8 cellular contexts compared by ENCODE assay signal in the genomic region with DNA sequence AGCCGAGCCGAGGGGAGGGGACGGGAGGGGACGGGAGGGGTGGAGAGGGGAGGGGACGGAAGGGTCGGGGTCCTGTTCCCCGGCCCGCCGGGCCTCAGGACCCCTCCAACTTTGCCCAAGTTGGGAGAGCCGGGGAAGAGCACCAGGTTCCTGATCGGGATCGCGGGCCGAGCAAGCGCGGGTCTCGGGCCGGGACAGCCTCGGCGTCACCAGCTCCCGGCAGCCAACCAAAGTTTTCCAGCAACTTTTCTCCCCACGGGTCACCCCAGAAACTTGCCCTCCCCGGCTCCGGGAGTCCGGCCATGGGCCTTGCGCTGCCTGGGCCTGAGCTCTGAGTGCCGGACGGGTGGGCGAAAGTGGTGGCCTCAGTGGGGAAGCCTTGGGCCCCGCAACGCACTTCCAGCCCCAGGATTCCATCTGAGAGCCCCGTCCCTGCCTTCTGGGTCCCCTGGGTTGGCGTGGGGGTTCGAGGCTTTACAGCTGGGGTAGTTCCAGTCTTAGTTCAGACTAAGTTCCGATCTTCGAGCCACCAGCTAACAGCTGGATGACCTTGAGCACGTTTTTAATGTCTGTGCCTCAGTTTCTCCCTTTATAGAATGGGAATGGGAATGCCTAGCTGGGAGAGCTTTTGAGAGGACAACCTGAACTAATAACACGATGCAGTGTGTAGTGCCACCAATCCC. TPM values are rescaled to one million over a fixed set of nuclear protein-coding genes. Genes with fewer than 3 reads are reported as not detected.
DNase-seq lines count a peak whose midpoint lies in the region; TF ChIP-seq lines count a peak whose summit lies in the region.

No MANE protein-coding gene starts in this region.

- POLR2A ChIA-PET in AG04449 (lab: Yijun Ruan, JAX) = interaction anchor here (0.7 to 4.4 kb wide), 5 partner anchors 8 to 40 kb away, joined by 3 to 49 read pairs (median 4); partner anchors contain the start of gene MEAF6

- no peaks in the 10 kb centered on the region for H4K20me1 ChIP-seq in H9 (ENCODE audit: control insufficient read depth, insufficient read depth, insufficient read length)

- H3K23me2 ChIP-seq in H9 (ENCODE audit: insufficient read length, low read depth, low read length, poor library complexity, severe bottlenecking) = peaks cover 13% of the 10 kb centered on the region

- no peak overlapping the region for H2BK15ac ChIP-seq in H9 (ENCODE audit: low read depth, low read length)

- H3K9me3 ChIP-seq in H9 (ENCODE audit: control insufficient read depth, low read depth, low read length) = no peaks in the 10 kb centered on the region
- no peaks in the 10 kb centered on the region for H3K9me3 ChIP-seq in neutrophil

- H3K36me3 Mint-ChIP-seq in H9 (ENCODE audit: insufficient read depth in 1 of 3, low read depth in 3 of 3) = peaks cover 9 to 14% (median 12%) of the 10 kb centered on the region in 3 experiments; a peak in 5 of 7 replicates
- H3K36me3 Mint-ChIP-seq in activated CD4-positive, alpha-beta T cell treated with anti-CD3 and anti-CD28 coated beads, Interleukin-2, amount 10 ng/mL, durations not matched to agents 24 days and 14 days (ENCODE audit: low read depth) = peaks cover 50% of the 10 kb centered on the region

- DNase-seq in AG04449 (ENCODE audit: low read depth, low spot score) = no peak
- no peak for DNase-seq in H9
- DNase-seq in activated CD4-positive, alpha-beta T cell treated with anti-CD3 and anti-CD28 coated beads, Interleukin-2, amount 10 ng/mL, durations not matched to agents 24 days and 14 days = peak; percentile 80
- DNase-seq in fibroblast of mammary gland (ENCODE audit: low read depth) = peak; percentile 32
- DNase-seq in NCI-H2107 treated with DMSO at 0.1 percent for 48 hours (lab: John Stamatoyannopoulos, UW; ENCODE audit: unreplicated experiment) = no peak
- DNase-seq in HuH-7.5 (ENCODE audit: low spot score) = no peak
- no peak for DNase-seq in COLO829 (ENCODE audit: low spot score)

- no peak overlapping the region for H2BK120ac ChIP-seq in H9 (ENCODE audit: low read depth, low read length, poor library complexity, severe bottlenecking)

- peak overlapping the region; percentile 27 for H3K14ac ChIP-seq in H9 (ENCODE audit: insufficient read depth, low read length)

- H3K9ac ChIP-seq in H9 (ENCODE audit: extremely low read depth, insufficient read length, low read length) = peak overlapping the region; percentile 43

- no peak overlapping the region for H4K8ac ChIP-seq in H9 (replicated peaks; ENCODE audit: insufficient read length, low read depth, low read length)

- no peak for TF ChIP-seq CTCF in AG04449 (IDR thresholded peaks at IDR 0.05; ENCODE audit: insufficient read depth, low read length, missing control alignments)
- TF ChIP-seq CTCF in H9 (conservative IDR thresholded peaks at IDR 0.05) = no peak
- TF ChIP-seq CTCF in fibroblast of mammary gland (conservative IDR thresholded peaks at IDR 0.05; ENCODE audit: control insufficient read depth, insufficient read depth, low read depth, low read length) = no peak
- TF ChIP-seq CTCF in neutrophil (IDR thresholded peaks at IDR 0.05) = no peak

- peaks cover 48 to 62% of the 10 kb centered on the region in 2 experiments for H3K4me1 Mint-ChIP-seq in H9
- peaks cover 39% of the 10 kb centered on the region for H3K4me1 Mint-ChIP-seq in activated CD4-positive, alpha-beta T cell treated with anti-CD3 and anti-CD28 coated beads, Interleukin-2, amount 10 ng/mL, durations not matched to agents 24 days and 14 days

- no peak overlapping the region for H3K23ac ChIP-seq in H9 (ENCODE audit: insufficient read length, low read depth, low read length)

- no peak overlapping the region for H4K5ac ChIP-seq in H9 (ENCODE audit: insufficient read length, low read depth, low read length)

- no peak overlapping the region for H2AK5ac ChIP-seq in H9 (ENCODE audit: insufficient read length, low read length)

- H2BK5ac ChIP-seq in H9 (ENCODE audit: insufficient read length, low read length) = no peak overlapping the region

- no peak overlapping the region for H3K27ac ChIP-seq in H9 (ENCODE audit: insufficient read length, low read depth, low read length)
- peak overlapping the region; percentile 94 for H3K27ac ChIP-seq in neutrophil

- peaks cover 18% of the 10 kb centered on the region for H3K27me3 Mint-ChIP-seq in H9 (ENCODE audit: low read depth)
- H3K27me3 Mint-ChIP-seq in activated CD4-positive, alpha-beta T cell treated with anti-CD3 and anti-CD28 coated beads, Interleukin-2, amount 10 ng/mL, durations not matched to agents 24 days and 14 days = no peaks in the 10 kb centered on the region

- no CpG with 5 or more reads among the region's 38 CpGs for WGBS in H9 (ENCODE audit: extremely low coverage, insufficient read length, low lambda C conversion rate)

- H3K79me1 ChIP-seq in H9 (ENCODE audit: insufficient read depth, low read depth, low read length, poor library complexity, severe bottlenecking) = no peaks in the 10 kb centered on the region

- intact Hi-C loops in activated CD4-positive, alpha-beta T cell treated with anti-CD3 and anti-CD28 coated beads, Interleukin-2, amount 10 ng/mL, durations not matched to agents 24 days and 14 days (cut with micrococcal nuclease) = loop anchor here (2.0 to 10.0 kb wide), 7 partner anchors 102 to 1380 kb away; partner anchors contain the start of genes C1orf122, GNL2, MAP7D1 and MTF1

- H3K4me1 ChIP-seq in H9 (ENCODE audit: insufficient read depth, low read length) (peaks cover 17% of the 10 kb centered on the region; the same call in 1 of the 2 replicates), neutrophil (ENCODE audit: control insufficient read depth in 1 of 2, insufficient read depth in 1 of 2, low read depth in 1 of 2, low read length in 1 of 2) (peaks cover 71 to 77% of the 10 kb centered on the region in 2 experiments)

- H3K36me3 ChIP-seq in neutrophil = peaks cover 35% of the 10 kb centered on the region

- no peak overlapping the region for H3T11ph ChIP-seq in H9 (ENCODE audit: low read length)

- H3K18ac ChIP-seq in H9 (ENCODE audit: insufficient read length, low read depth, low read length) = peak overlapping the region; percentile 69

- H2BK20ac ChIP-seq in H9 (ENCODE audit: low read depth, low read length, poor library complexity, severe bottlenecking) = no peak overlapping the region

- H3K56ac ChIP-seq in H9 (ENCODE audit: insufficient read length, low read depth, low read length) = no peak overlapping the region

- no peak overlapping the region for H2BK12ac ChIP-seq in H9 (ENCODE audit: insufficient read length, low read depth, low read length)

- peak overlapping the region; percentile 71 to 82 for H3K4me3 Mint-ChIP-seq in H9
- H3K4me3 Mint-ChIP-seq in activated CD4-positive, alpha-beta T cell treated with anti-CD3 and anti-CD28 coated beads, Interleukin-2, amount 10 ng/mL, durations not matched to agents 24 days and 14 days = peak overlapping the region; percentile 97

- no peaks in the 10 kb centered on the region for H3K9me3 Mint-ChIP-seq in H9
- H3K9me3 Mint-ChIP-seq in activated CD4-positive, alpha-beta T cell treated with anti-CD3 and anti-CD28 coated beads, Interleukin-2, amount 10 ng/mL, durations not matched to agents 24 days and 14 days = no peaks in the 10 kb centered on the region

- H3K27me3 ChIP-seq in H9 (ENCODE audit: insufficient read depth, low read length) (peaks cover 4% of the 10 kb centered on the region; the same call in 1 of the 2 replicates), neutrophil (peaks cover 20% of the 10 kb centered on the region)

- no peak overlapping the region for H2AFZ ChIP-seq in H9 (ENCODE audit: low read length)

- H3K4ac ChIP-seq in H9 (ENCODE audit: low read depth, low read length) = no peak overlapping the region

- H3K4me2 ChIP-seq in H9 (ENCODE audit: insufficient read depth, insufficient read length, low read length) = peak overlapping the region; percentile 84

- no peak overlapping the region for H4K91ac ChIP-seq in H9 (ENCODE audit: insufficient read length, low read depth, low read length)

- peaks cover 3% of the 10 kb centered on the region; the same call in 1 of the 2 replicates for H3K79me2 ChIP-seq in H9 (ENCODE audit: insufficient read depth, low read length)

- CTCF ChIA-PET in AG04449 (lab: Yijun Ruan, JAX) = interaction anchor here (1.2 to 10.5 kb wide), 5 partner anchors 11 to 24 kb away, joined by 4 to 182 read pairs (median 6); no protein-coding TSS in a partner anchor

- H3K4me3 ChIP-seq in AG04449 (ENCODE audit: low read depth, low read length) (peak overlapping the region; percentile 93), fibroblast of mammary gland (ENCODE audit: control insufficient read depth, low read depth, low read length) (peak overlapping the region; percentile 66), neutrophil (ENCODE audit: low read depth in 1 of 2, low read length in 1 of 2) (peak overlapping the region; percentile 89 to 99)

- H3K27ac Mint-ChIP-seq in H9 = peak overlapping the region in 1 of 3 experiments; percentile 62; a peak in 1 of 7 replicates
- H3K27ac Mint-ChIP-seq in activated CD4-positive, alpha-beta T cell treated with anti-CD3 and anti-CD28 coated beads, Interleukin-2, amount 10 ng/mL, durations not matched to agents 24 days and 14 days = peak overlapping the region; percentile 98

RNA-seq across cellular contexts. Expression of gene ZC3H12A, which starts 0.5 kb away (rescaled TPM):
- 6.7 and 6.8 TPM in 2 replicates for total RNA-seq in H9 (2021)
- total RNA-seq in activated CD4-positive, alpha-beta T cell treated with anti-CD3 and anti-CD28 coated beads, Interleukin-2, amount 10 ng/mL, durations not matched to agents 24 days and 14 days = 39.3 and 40.4 TPM in 2 replicates

RNA-seq across cellular contexts. Expression of gene MEAF6, which starts 39.7 kb away (rescaled TPM):
- 48.8 and 51.6 TPM in 2 replicates for total RNA-seq in H9 (2021)
- total RNA-seq in activated CD4-positive, alpha-beta T cell treated with anti-CD3 and anti-CD28 coated beads, Interleukin-2, amount 10 ng/mL, durations not matched to agents 24 days and 14 days = 94.4 and 95.6 TPM in 2 replicates

Comparison
In these comparisons a context has a peak if more than half of its experiments do, and no peak if none do; other contexts are left out.
1. DNase-seq: peak in activated CD4-positive, alpha-beta T cell treated with anti-CD3 and anti-CD28 coated beads, Interleukin-2, amount 10 ng/mL, durations not matched to agents 24 days and 14 days (single experiment) and fibroblast of mammary gland (single experiment); none in AG04449 (single experiment), H9 (single experiment), NCI-H2107 treated with DMSO at 0.1 percent for 48 hours (single experiment), HuH-7.5 (single experiment) and COLO829 (single experiment).
2. Peak in every context shown above with its lines, with median percentiles within 50 percentile points of each other: H3K4me3 ChIP-seq.